ENCODE assay signal across 7 cellular contexts in genomic region chr16:87860553-87861299, GRCh38. TPM values are rescaled to one million over a fixed set of nuclear protein-coding genes. Genes with fewer than 3 reads are reported as not detected.
DNase-seq lines count a peak whose midpoint lies in the region; ATAC-seq and TF ChIP-seq lines count a peak whose summit lies in the region.

No MANE protein-coding gene starts in this region.

- no peak for ATAC-seq in GM19452 (IDR thresholded peaks at IDR 0.05; ENCODE audit: unreplicated experiment)

- no peak overlapping the region for H4K8ac ChIP-seq in trophoblast cell (ENCODE audit: low read depth, low read length)

- H2BK5ac ChIP-seq in trophoblast cell (ENCODE audit: low read depth, low read length, poor library complexity), result no peak overlapping the region

- peak overlapping the region; percentile 60 for H3K18ac ChIP-seq in trophoblast cell (ENCODE audit: low read length)

- H3K79me1 ChIP-seq in trophoblast cell (ENCODE audit: low read length), result peaks cover 10% of the 10 kb centered on the region

- WGBS in trophoblast cell (ENCODE audit: extremely low coverage, insufficient coverage, insufficient read length), result no CpG with 5 or more reads among the region's 26 CpGs

- peak overlapping the region; percentile 30; the same call in 1 of the 2 replicates for H3K9ac ChIP-seq in OCI-LY1 (ENCODE audit: low read length)
- peak overlapping the region; percentile 42 for H3K9ac ChIP-seq in trophoblast cell (ENCODE audit: low read length)

- H3K36me3 ChIP-seq in OCI-LY1 (ENCODE audit: insufficient read depth, low read length) (peaks cover 63% of the 10 kb centered on the region), trophoblast cell (ENCODE audit: control insufficient read depth in 1 of 2, insufficient read depth in 2 of 2, low read length in 2 of 2) (peaks cover 38 to 51% of the 10 kb centered on the region in 2 experiments)

- H3K4me1 ChIP-seq in OCI-LY1 (ENCODE audit: insufficient read depth, low read length, severe bottlenecking), result peaks cover 96% of the 10 kb centered on the region
- peaks cover 35 to 44% of the 10 kb centered on the region in 2 experiments for H3K4me1 ChIP-seq in trophoblast cell (ENCODE audit: control insufficient read depth in 1 of 2, insufficient read depth in 2 of 2, low read length in 2 of 2)

- peak overlapping the region; percentile 17 for H2AK5ac ChIP-seq in trophoblast cell (ENCODE audit: low read length)

- peak overlapping the region; percentile 67 for H3K14ac ChIP-seq in trophoblast cell (ENCODE audit: low read length)

- TF ChIP-seq CTCF in OCI-LY1 (IDR thresholded peaks at IDR 0.05; ENCODE audit: low read length) (no peak), choroid plexus epithelial cell (conservative IDR thresholded peaks at IDR 0.05; ENCODE audit: low read depth, low read length) (no peak)

- peak overlapping the region; percentile 45 for H4K91ac ChIP-seq in trophoblast cell (ENCODE audit: low read depth, low read length)

- no peak overlapping the region for H4K12ac ChIP-seq in trophoblast cell (ENCODE audit: low read depth, low read length)

- H3K4me3 ChIP-seq in OCI-LY1 (ENCODE audit: low read depth, low read length, poor library complexity, severe bottlenecking), result peak overlapping the region; percentile 28
- no peak overlapping the region for H3K4me3 ChIP-seq in choroid plexus epithelial cell (ENCODE audit: low read depth, low read length)
- H3K4me3 ChIP-seq in trophoblast cell (ENCODE audit: low read depth, low read length), result no peak overlapping the region

- H3K79me2 ChIP-seq in OCI-LY1 (ENCODE audit: insufficient read depth, low read length) (peaks cover 47% of the 10 kb centered on the region), trophoblast cell (ENCODE audit: control insufficient read depth, insufficient read depth, low read length, poor library complexity) (peaks cover 36% of the 10 kb centered on the region)

- DNase-seq in GM04504 (ENCODE audit: low read depth), result peak; percentile 37
- peak; percentile 72 for DNase-seq in choroid plexus epithelial cell (ENCODE audit: low read depth)
- DNase-seq in trophoblast cell, result peak in 1 of 2 donors; percentile 33
- no peak for DNase-seq in NK-92 (lab: John Stamatoyannopoulos, UW; ENCODE audit: unreplicated experiment)
- DNase-seq in hippocampal formation (lab: John Stamatoyannopoulos, UW), result no peak

- peak overlapping the region; percentile 69 for H3K27ac ChIP-seq in OCI-LY1 (ENCODE audit: low read depth, low read length, poor library complexity, severe bottlenecking)
- H3K27ac ChIP-seq in trophoblast cell (ENCODE audit: low read depth, low read length), result peak overlapping the region; percentile 48

- no peaks in the 10 kb centered on the region for H4K20me1 ChIP-seq in OCI-LY1 (ENCODE audit: insufficient read depth, low read length)

- peak overlapping the region; percentile 58 for H3K4me2 ChIP-seq in OCI-LY1 (ENCODE audit: low read length)
- H3K4me2 ChIP-seq in trophoblast cell (ENCODE audit: low read length), result peak overlapping the region; percentile 22

- H2BK12ac ChIP-seq in trophoblast cell (ENCODE audit: low read length), result peak overlapping the region; percentile 16

- H3K9me2 ChIP-seq in OCI-LY1 (ENCODE audit: low read depth, low read length), result no peaks in the 10 kb centered on the region

- peak overlapping the region; percentile 92 for H3K4ac ChIP-seq in trophoblast cell (ENCODE audit: low read depth, low read length)

- no peak overlapping the region for H2AFZ ChIP-seq in OCI-LY1 (ENCODE audit: low read length)
- no peak overlapping the region for H2AFZ ChIP-seq in trophoblast cell (ENCODE audit: insufficient read depth, low read length, poor library complexity)

- no peaks in the 10 kb centered on the region for H3K9me3 ChIP-seq in OCI-LY1 (ENCODE audit: low read length)
- H3K9me3 ChIP-seq in trophoblast cell (ENCODE audit: insufficient read depth, low read depth, low read length), result no peaks in the 10 kb centered on the region

- H2BK120ac ChIP-seq in trophoblast cell (ENCODE audit: insufficient read depth, low read length, poor library complexity), result peak overlapping the region; percentile 6

- H3K23ac ChIP-seq in trophoblast cell (ENCODE audit: low read length), result no peak overlapping the region

- no peaks in the 10 kb centered on the region; the same call in 1 of the 2 replicates for H3F3A ChIP-seq in OCI-LY1 (ENCODE audit: insufficient read depth, low read length)

- H3K27me3 ChIP-seq in OCI-LY1 (ENCODE audit: insufficient read depth, low read length) (no peaks in the 10 kb centered on the region), trophoblast cell (ENCODE audit: insufficient read depth, low read length) (no peaks in the 10 kb centered on the region)

RNA-seq across cellular contexts. Expression of gene SLC7A5, which starts 8.6 kb away (rescaled TPM):
- 379 and 403 TPM in 2 replicates for polyA plus RNA-seq in trophoblast cell (2013)

Comparison
In these comparisons a context has a peak if more than half of its experiments do, and no peak if none do; other contexts are left out.
1. DNase-seq: peak in GM04504 (single experiment) and choroid plexus epithelial cell (single experiment); none in NK-92 (single experiment) and hippocampal formation (0 of 2).